Comparison of ENCODE assay signal across 11 cellular contexts in the genomic region with DNA sequence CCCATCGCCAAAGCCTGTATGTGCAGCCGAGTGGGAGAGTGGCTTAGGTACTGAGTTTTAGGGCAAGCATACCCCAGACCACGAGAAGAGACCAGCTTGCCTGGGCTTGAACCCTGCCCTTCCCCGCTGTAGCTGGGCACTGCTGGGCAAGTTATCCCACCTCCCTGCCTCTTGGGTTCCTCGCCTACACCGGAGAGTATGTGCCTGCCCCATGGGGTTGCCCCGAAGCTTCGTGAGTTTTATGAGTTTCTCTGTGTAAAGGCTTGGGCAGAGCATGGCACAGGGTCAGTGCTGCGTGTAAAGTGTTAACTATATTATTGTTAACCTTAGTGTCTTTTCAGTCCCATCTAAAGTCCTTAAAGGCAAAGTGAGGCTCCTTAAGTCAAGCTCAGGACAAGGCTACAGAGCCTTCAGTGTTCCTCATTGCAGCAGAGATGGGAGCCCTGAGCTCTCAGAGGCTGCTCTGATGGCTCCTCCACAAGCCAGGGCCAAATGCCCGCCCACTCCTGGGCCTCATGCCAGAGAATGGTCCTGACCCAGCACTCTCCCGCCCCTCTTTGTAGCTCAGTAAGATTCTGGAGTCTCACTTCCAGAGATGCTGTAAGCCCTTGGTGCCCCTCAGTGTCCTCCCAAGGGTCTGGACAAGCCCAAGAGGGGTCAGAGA. TPM values are rescaled to one million over a fixed set of nuclear protein-coding genes. Genes with fewer than 3 reads are reported as not detected.
DNase-seq lines count a peak whose midpoint lies in the region; ATAC-seq and TF ChIP-seq lines count a peak whose summit lies in the region.
"Had no signal": no experiment of that assay in that cellular context is flagged by ENCODE, and none has a peak within 500 bp of the region (broad histone marks: within the 10 kb centered on the region; RNA-seq: fewer than 3 reads in every experiment).

No MANE protein-coding gene starts in this region.

- TF ChIP-seq POLR2A in right lobe of liver (IDR thresholded peaks at IDR 0.05) (no peak), testis (IDR thresholded peaks at IDR 0.05) (no peak)

- H3K9me3 ChIP-seq in right lobe of liver: no peaks in the 10 kb centered on the region
- no peaks in the 10 kb centered on the region for H3K9me3 ChIP-seq in testis
- H3K9me3 ChIP-seq: SJCRH30 had no signal

- H3K4me1 ChIP-seq in right lobe of liver: no peaks in the 10 kb centered on the region
- H3K4me1 ChIP-seq in testis: peaks cover 15% of the 10 kb centered on the region
- H3K4me1 ChIP-seq: SJCRH30 had no signal

- peak; percentile 25 for DNase-seq in NCI-H1694 (lab: John Stamatoyannopoulos, UW)
- no peak for DNase-seq in NCI-H1694 treated with DMSO at 0.1 percent for 48 hours (lab: John Stamatoyannopoulos, UW)
- peak; percentile 74 for DNase-seq in cerebellum (ENCODE audit: low spot score)
- DNase-seq in right lobe of liver: no peak
- peak; percentile 86 for DNase-seq in testis
- no peak for DNase-seq in T-helper 2 cell
- no peak for DNase-seq in GF-D8 (lab: John Stamatoyannopoulos, UW)

- peaks cover 0 to 4% of the 10 kb centered on the region in 2 donors for H3K27me3 ChIP-seq in right lobe of liver
- no peaks in the 10 kb centered on the region for H3K27me3 ChIP-seq in testis

- peak; percentile 7 to 37 (median 15) for ATAC-seq in right lobe of liver
- ATAC-seq in HG03354 (IDR thresholded peaks at IDR 0.05; ENCODE audit: poor library complexity, severe bottlenecking, unreplicated experiment): no peak

- WGBS in right lobe of liver (ENCODE audit: insufficient coverage, low coverage, low lambda C conversion rate, missing lambda C conversion rate): 64% methylated on average over 5 of the region's 11 CpGs
- 35 to 64% methylated on average over 5 to 11 of the region's 11 CpGs for WGBS in testis, 2 donors

- no peak for TF ChIP-seq CTCF in right lobe of liver (IDR thresholded peaks at IDR 0.05)
- no peak for TF ChIP-seq CTCF in testis (IDR thresholded peaks at IDR 0.05)

- H3K36me3 ChIP-seq in right lobe of liver (no peaks in the 10 kb centered on the region), testis (ENCODE audit: low read depth, missing control alignments) (no peaks in the 10 kb centered on the region)
- H3K36me3 ChIP-seq: SJCRH30 had no signal

- H3K4me3 ChIP-seq in right lobe of liver (no peak overlapping the region), testis (peak overlapping the region; percentile 38 to 48)
- H3K4me3 ChIP-seq: SJCRH30 had no signal

- intact Hi-C loops in right lobe of liver (cut with DNase I) (loop anchor here in 1 of 2 donors (10.0 kb wide), 1 partner anchor 229 kb away; no protein-coding TSS in a partner anchor), testis (cut with DNase I; ENCODE audit: low total_unique reads) (no loop called here)

- H3K27ac ChIP-seq in right lobe of liver (no peak overlapping the region), testis (no peak overlapping the region)
- H3K27ac ChIP-seq: SJCRH30 had no signal

RNA-seq across cellular contexts. Expression of a gene that starts 37.0 kb away (rescaled TPM):
- not detected for total RNA-seq in cerebellum
- not detected for total RNA-seq in right lobe of liver
- under 1 TPM in 1 of 2 donors, not detected in 1; 0.50 TPM for total RNA-seq in testis
- polyA plus RNA-seq in testis (ENCODE audit: insufficient read depth, low read depth, low replicate concordance): 0.21 TPM
- total RNA-seq: mesothelial cell of epicardium, SJCRH30 had no signal
- polyA plus RNA-seq: adipose tissue had no signal

RNA-seq across cellular contexts. Expression of a gene that starts 50.2 kb away (rescaled TPM):
- 14.4 TPM for total RNA-seq in cerebellum
- total RNA-seq in right lobe of liver: under 1 TPM in 3 of 6 experiments, not detected in 3; 0.04 to 0.10 (median 0.07) TPM
- 1 to 10 TPM; 6.1 TPM for total RNA-seq in testis
- polyA plus RNA-seq in testis (ENCODE audit: insufficient read depth, low read depth, low replicate concordance): 3.7 TPM
- total RNA-seq: SJCRH30 had no signal

Comparison
In these comparisons a context has a peak if more than half of its experiments do, and no peak if none do; other contexts are left out.
1. DNase-seq: peak in NCI-H1694 (single experiment), cerebellum (single experiment) and testis (single experiment); none in NCI-H1694 treated with DMSO at 0.1 percent for 48 hours (single experiment), right lobe of liver (0 of 3), T-helper 2 cell (0 of 5) and GF-D8 (single experiment).
2. H3K4me3 ChIP-seq: peak in testis (2 of 2); none in right lobe of liver (0 of 3).
3. RNA of a gene that starts 50.2 kb away (total RNA-seq): 14.4 TPM in cerebellum (single experiment) and 6.1 TPM in testis; 0.04 to 0.10 TPM in right lobe of liver; every median in the first group is over 4 times any median in the second.